In genomic region chr12:28232212-28232928, GRCh38 we compare ENCODE assay signal across 31 cellular contexts. TPM values are rescaled to one million over a fixed set of nuclear protein-coding genes. Genes with fewer than 3 reads are reported as not detected.
DNase-seq lines count a peak whose midpoint lies in the region; ATAC-seq, FAIRE-seq and TF ChIP-seq lines count a peak whose summit lies in the region.
"Had no signal": no experiment of that assay in that cellular context is flagged by ENCODE, and none has a peak within 500 bp of the region (broad histone marks: within the 10 kb centered on the region; RNA-seq: fewer than 3 reads in every experiment).

No MANE protein-coding gene starts in this region.

- CTCF ChIA-PET in GM12878 (lab: Yijun Ruan, JAX): interaction anchor here (0.9 to 1.0 kb wide), 2 partner anchors 17 to 45 kb away, joined by 3 read pairs; no protein-coding TSS in a partner anchor

- no peak overlapping the region for H3K27ac Mint-ChIP-seq in activated naive CD4-positive, alpha-beta T cell treated with anti-CD3 and anti-CD28 coated beads, Interleukin-2, amount 50 U/mL, for 72 hours
- H3K27ac Mint-ChIP-seq: activated CD4-positive, alpha-beta memory T cell treated with anti-CD3 and anti-CD28 coated beads for 36 hours; B cell; CD8-positive, alpha-beta T cell; nephron; T-helper 1 cell treated with Interleukin-12 subunit alpha and Interleukin-12 subunit beta and Interleukin-4 antibody, amounts not matched to agents 30 μg/mL and 1 μg/mL, for 36 hours had no signal

- 52% methylated on average over 2 of the region's 2 CpGs for WGBS in GM12878 (ENCODE audit: insufficient coverage, insufficient replicate concordance, low lambda C conversion rate, missing lambda C conversion rate)

- H3K9ac ChIP-seq in GM12878 (ENCODE audit: control insufficient read depth, insufficient read depth, low read length): no peak overlapping the region

- SMC1A ChIA-PET in GM12878 (lab: Charles Lee; ENCODE audit: uncharacterized antibody, unreplicated experiment): interaction anchor here (0.9 to 3.4 kb wide), 4 partner anchors 10 to 61 kb away, joined by 3 to 20 read pairs (median 4); no protein-coding TSS in a partner anchor

- H3K27ac ChIP-seq in GM12878 (ENCODE audit: control insufficient read depth, insufficient read depth): no peak overlapping the region
- no peak overlapping the region for H3K27ac ChIP-seq in left ventricle myocardium inferior (replicated peaks)
- H3K27ac ChIP-seq: colonic mucosa had no signal

- H3K27me3 ChIP-seq in GM12878 (replicated peaks in 1 of 2; ENCODE audit: control insufficient read depth in 2 of 2, insufficient read depth in 2 of 2, low read length in 1 of 2) (no peaks in the 10 kb centered on the region), left ventricle myocardium inferior (ENCODE audit: low read depth) (no peaks in the 10 kb centered on the region), MG63 (no peaks in the 10 kb centered on the region)
- H3K27me3 ChIP-seq: colonic mucosa, gastroesophageal sphincter, transverse colon had no signal

- no peak for TF ChIP-seq POLR2A in GM12878 (IDR thresholded peaks at IDR 0.05; ENCODE audit: low read depth, low read length)

- H3K4me1 ChIP-seq in GM12878 (ENCODE audit: control insufficient read depth, insufficient read depth, low read length) (peaks cover 5% of the 10 kb centered on the region), left ventricle myocardium inferior (peaks cover 16% of the 10 kb centered on the region)
- H3K4me1 ChIP-seq: colonic mucosa had no signal

- H2AFZ ChIP-seq in GM12878 (ENCODE audit: control insufficient read depth, low read depth, low read length): no peak overlapping the region

- H3K9me3 ChIP-seq in GM12878 (replicated peaks; ENCODE audit: control insufficient read depth, insufficient read depth, low read length) (no peaks in the 10 kb centered on the region), left ventricle myocardium inferior (replicated peaks) (no peaks in the 10 kb centered on the region), MG63 (no peaks in the 10 kb centered on the region)
- H3K9me3 ChIP-seq: colonic mucosa, gastroesophageal sphincter, mucosa of descending colon, transverse colon had no signal

- in situ Hi-C loops in GM12878 (cut with MboI): no loop called here

- peak; percentile 39 to 93 for ATAC-seq in activated naive CD4-positive, alpha-beta T cell treated with anti-CD3 and anti-CD28 coated beads, Interleukin-2, amount 50 U/mL, for 72 hours
- ATAC-seq in GM18868 (IDR thresholded peaks at IDR 0.05; ENCODE audit: unreplicated experiment) (peak; percentile 79), HG02870 (IDR thresholded peaks at IDR 0.05; ENCODE audit: unreplicated experiment) (peak; percentile 68), GM12878 (peak; percentile 82)
- ATAC-seq: CD8-positive, alpha-beta T cell; gastroesophageal sphincter; left cardiac atrium; mucosa of descending colon; Right ventricle myocardium inferior; SK-N-SH treated with all-trans-retinoic acid at 6 μM for 48 hours had no signal

- no peaks in the 10 kb centered on the region for H3K9me3 Mint-ChIP-seq in activated naive CD4-positive, alpha-beta T cell treated with anti-CD3 and anti-CD28 coated beads, Interleukin-2, amount 50 U/mL, for 72 hours
- H3K9me3 Mint-ChIP-seq: activated CD4-positive, alpha-beta memory T cell treated with anti-CD3 and anti-CD28 coated beads for 36 hours; CD8-positive, alpha-beta T cell; nephron; T-helper 1 cell treated with Interleukin-12 subunit alpha and Interleukin-12 subunit beta and Interleukin-4 antibody, amounts not matched to agents 30 μg/mL and 1 μg/mL, for 36 hours had no signal

- H4K20me1 ChIP-seq in GM12878 (ENCODE audit: control insufficient read depth, insufficient read depth): no peaks in the 10 kb centered on the region

- no peak overlapping the region for H3K4me2 ChIP-seq in GM12878 (ENCODE audit: control insufficient read depth, insufficient read depth)

- H3K36me3 Mint-ChIP-seq in activated naive CD4-positive, alpha-beta T cell treated with anti-CD3 and anti-CD28 coated beads, Interleukin-2, amount 50 U/mL, for 72 hours: peaks cover 4 to 18% of the 10 kb centered on the region in 2 donors

- no peak for TF ChIP-seq RAD21 in GM12878 (IDR thresholded peaks at IDR 0.05; ENCODE audit: insufficient read depth, low read depth, low read length)

- no peak overlapping the region for H3K4me3 ChIP-seq in GM12878
- H3K4me3 ChIP-seq in left ventricle myocardium inferior: no peak overlapping the region
- H3K4me3 ChIP-seq in MG63: no peak overlapping the region
- H3K4me3 ChIP-seq: colonic mucosa, gastroesophageal sphincter, mucosa of descending colon, transverse colon had no signal

- TF ChIP-seq CTCF in GM12878 (IDR thresholded peaks at IDR 0.05 in 2 of 3, conservative IDR thresholded peaks at IDR 0.05 in 1 of 3; ENCODE audit: control insufficient read depth in 2 of 3, extremely low read depth in 1 of 3, insufficient read depth in 1 of 3, low read depth in 3 of 3, low read length in 3 of 3) (no peak), left ventricle myocardium inferior (IDR thresholded peaks at IDR 0.05; ENCODE audit: borderline replicate concordance) (no peak)

- no peaks in the 10 kb centered on the region for H3K79me2 ChIP-seq in GM12878 (ENCODE audit: control insufficient read depth, insufficient read depth, low read length)

- H3K36me3 ChIP-seq in GM12878 (ENCODE audit: control insufficient read depth in 2 of 2, insufficient read depth in 2 of 2, low read length in 1 of 2) (no peaks in the 10 kb centered on the region), left ventricle myocardium inferior (no peaks in the 10 kb centered on the region), MG63 (no peaks in the 10 kb centered on the region)
- H3K36me3 ChIP-seq: colonic mucosa, gastroesophageal sphincter, transverse colon had no signal

- intact Hi-C loops in GM12878 (cut with micrococcal nuclease; ENCODE audit: unreplicated experiment) (no loop called here), left ventricle myocardium inferior (cut with micrococcal nuclease) (no loop called here)

- FAIRE-seq in GM12878 (lab: Jason Lieb, UNC): no peak
- FAIRE-seq: TTC549 had no signal

- DNase-seq in activated naive CD4-positive, alpha-beta T cell treated with anti-CD3 and anti-CD28 coated beads, Interleukin-2, amount 50 U/mL, for 72 hours (ENCODE audit: low spot score in 2 of 2): no peak
- no peak for DNase-seq in activated naive CD4-positive, alpha-beta T cell treated with Interleukin-2 at 50 U/mL for 16 hours
- DNase-seq in GM12878 (ENCODE audit: low read depth, low spot score): no peak
- no peak for DNase-seq in left ventricle myocardium inferior
- DNase-seq in inferior parietal cortex (ENCODE audit: extremely low spot score): no peak
- no peak for DNase-seq in MG63
- DNase-seq: ACHN; activated CD4-positive, alpha-beta memory T cell treated with anti-CD3 and anti-CD28 coated beads for 36 hours; activated gamma-delta T cell; activated T-cell treated with anti-CD3 and anti-CD28 coated beads for 4 hours; CD8-positive, alpha-beta T cell; colonic mucosa; DMS 273 treated with DMSO at 0.1 percent for 48 hours; effector CD4-positive, alpha-beta T cell; left cardiac atrium; mammary epithelial cell; mucosa of descending colon; NCI-H1048; NCI-H187 treated with DMSO at 0.1 percent for 48 hours; NCI-H226; stimulated activated CD4-positive, alpha-beta T cell treated with anti-CD3 and anti-CD28 coated beads, Interleukin-4, amount 100 ng/mL, for 24 hours; transverse colon had no signal

- POLR2A ChIA-PET in GM12878 (lab: Charles Lee): interaction anchor here (0.6 to 0.8 kb wide), 3 partner anchors 14 to 41 kb away, joined by 3 read pairs; no protein-coding TSS in a partner anchor

- no TSS peak for BruUV-seq in GM12878 (replicated peaks; lab: Mats Ljungman, UMichigan)

- no peak for TF ChIP-seq EP300 in GM12878 (IDR thresholded peaks at IDR 0.05; ENCODE audit: borderline replicate concordance in 1 of 2, control insufficient read depth in 1 of 2, low read depth in 2 of 2, low read length in 2 of 2)

- RAD21 ChIA-PET in GM12878 (lab: Charles Lee; ENCODE audit: unreplicated experiment): interaction anchor here (1.4 kb wide), 1 partner anchor 42 kb away, joined by 3 read pairs; the partner anchor contains the start of gene CCDC91

TF ChIP-seq in GM12878, 131 proteins besides CTCF, POLR2A, EP300 and RAD21:
- peak; percentile 67 for TF ChIP-seq JUNB (IDR thresholded peaks at IDR 0.05)
- peak; percentile 39; the same call in 1 of the 2 replicates for TF ChIP-seq CREB1 (IDR thresholded peaks at IDR 0.05; ENCODE audit: low read depth)
- no peak for TF ChIP-seq SREBF1 (IDR thresholded peaks at IDR 0.05; ENCODE audit: low read length)
- TF ChIP-seq MTA2 (IDR thresholded peaks at IDR 0.05; ENCODE audit: low read depth): peak; percentile 24; the same call in 1 of the 2 replicates

RNA-seq across cellular contexts. Expression of gene CCDC91, which starts 42.1 kb away (rescaled TPM):
- 10 to 100 TPM; 13.6 to 25.5 TPM for total RNA-seq in activated naive CD4-positive, alpha-beta T cell treated with anti-CD3 and anti-CD28 coated beads, Interleukin-2, amount 50 U/mL, for 72 hours
- 85.1 and 85.2 TPM in 2 replicates for total RNA-seq in GM12878 (2013; cell fraction: nucleolus; rRNA removed)
- total RNA-seq in GM12878 (2014; rRNA removed) (13.5 and 15.4 TPM in 2 replicates), GM12878 (2014; rRNA removed; fragmentation: Illumina TruSeq; extraction: Trizol) (17.3 and 20.3 TPM in 2 replicates), GM12878 (2021) (14.1 and 15.8 TPM in 2 replicates), left ventricle myocardium inferior (46.4 TPM)
- polyA plus RNA-seq in GM12878 (2011; ENCODE audit: low read depth): 7.5 TPM
- polyA plus RNA-seq in GM12878 (2011; rRNA removed) (24.9 and 28.1 TPM in 2 replicates), GM12878 (2014; fragmentation: Illumina TruSeq; extraction: Trizol) (17.2 and 23.3 TPM in 2 replicates), GM12878 (2014; fragmentation: Nextera tagmentation; extraction: Ambion mirVana) (10 to 100 TPM in 1 of 2 experiments, 1 to 10 TPM in 1; 6.1 to 10.3 TPM), GM12878 (2014; rRNA removed) (9.4 and 9.6 TPM in 2 replicates), GM12878 (2016; fragmentation: Nextera tagmentation; extraction: Ambion mirVana) (10 to 100 TPM; 21.1 to 21.6 TPM)
- 9.1 and 10.1 TPM in 2 replicates for polyA plus RNA-seq in GM12878 (2011; cell fraction: cytosol; rRNA removed)
- 12.0 and 12.1 TPM in 2 replicates for polyA plus RNA-seq in GM12878 (2011; cell fraction: nucleus; rRNA removed)
- 10.2 and 10.7 TPM in 2 replicates for polyA plus RNA-seq in GM12878 (2012)
- polyA minus RNA-seq in GM12878 (2011; rRNA and poly(A)+ RNA removed): 35.1 and 51.9 TPM in 2 replicates
- polyA minus RNA-seq in GM12878 (2011; cell fraction: cytosol; rRNA and poly(A)+ RNA removed): 17.4 and 23.3 TPM in 2 replicates
- 33.9 and 54.6 TPM in 2 replicates for polyA minus RNA-seq in GM12878 (2011; cell fraction: nucleus; rRNA and poly(A)+ RNA removed)
- 17.6 and 31.6 TPM in 2 replicates for total RNA-seq in MG63 (2014; rRNA removed; shearing (Covaris generic); ENCODE audit: low replicate concordance)
